In genomic region chr14:99394602-99395001, GRCh38 we compare ENCODE assay signal across 23 cellular contexts.
"Had no signal": no experiment of that assay in that cellular context is flagged by ENCODE, and none has a peak within 500 bp of the region (broad histone marks: within the 10 kb centered on the region; RNA-seq: fewer than 3 reads in every experiment).

No MANE protein-coding gene starts in this region.

- H3K4me1 Mint-ChIP-seq: activated B cell treated with CpG ODN at 0.5 μM for 24 hours; activated naive CD4-positive, alpha-beta T cell treated with anti-CD3 and anti-CD28 coated beads, Interleukin-2, amount 10 ng/mL, durations not matched to agents 7 days and 5 days had no signal

- H3K4me3 Mint-ChIP-seq: activated B cell treated with CpG ODN at 0.5 μM for 24 hours; activated CD4-positive, alpha-beta T cell treated with anti-CD3 and anti-CD28 coated beads for 36 hours; activated naive CD4-positive, alpha-beta T cell treated with anti-CD3 and anti-CD28 coated beads, Interleukin-2, amount 10 ng/mL, durations not matched to agents 7 days and 5 days; brain; mesothelial cell of epicardium; naive thymus-derived CD8-positive, alpha-beta T cell; stimulated activated naive CD8-positive, alpha-beta T cell treated with anti-CD3 and anti-CD28 coated beads, Interleukin-15, Interleukin-2, amounts not matched to agents 100 ng/mL and 50 ng/mL, for 24 hours; T-helper 2 cell treated with Interferon-gamma antibody and Interleukin-4, amounts not matched to agents 5 μg/mL and 100 μg/mL, for 36 hours had no signal

- H3K4me3 ChIP-seq: left lung, lung, ovary, prostate gland, right atrium auricular region, thyroid gland had no signal

- H3K4me1 ChIP-seq: foreskin keratinocyte, prostate gland, right atrium auricular region had no signal

- DNase-seq: activated B cell treated with CpG ODN at 0.5 μM for 24 hours; activated CD4-positive, alpha-beta T cell treated with anti-CD3 and anti-CD28 coated beads for 36 hours; activated CD4-positive, alpha-beta T cell treated with anti-CD3 and anti-CD28 coated beads, Interleukin-2, amount 50 U/mL, for 48 hours; activated naive CD4-positive, alpha-beta T cell treated with anti-CD3 and anti-CD28 coated beads, Interleukin-2, amount 10 ng/mL, durations not matched to agents 7 days and 5 days; activated T-cell treated with anti-CD3 and anti-CD28 coated beads, Interleukin-2, amount 50 U/mL, for 48 hours; anterior cingulate cortex; erythroblast; foreskin keratinocyte; kidney glomerular epithelial cell; left lung; naive thymus-derived CD8-positive, alpha-beta T cell; ovary; stimulated activated CD4-positive, alpha-beta T cell treated with anti-CD3 and anti-CD28 coated beads, Interleukin-4, amount 100 ng/mL, for 24 hours; substantia nigra; thyroid gland had no signal

- H3K27me3 Mint-ChIP-seq: activated B cell treated with CpG ODN at 0.5 μM for 24 hours; activated CD4-positive, alpha-beta T cell treated with anti-CD3 and anti-CD28 coated beads for 36 hours; activated naive CD4-positive, alpha-beta T cell treated with anti-CD3 and anti-CD28 coated beads, Interleukin-2, amount 10 ng/mL, durations not matched to agents 7 days and 5 days; naive thymus-derived CD8-positive, alpha-beta T cell; stimulated activated naive CD8-positive, alpha-beta T cell treated with anti-CD3 and anti-CD28 coated beads, Interleukin-15, Interleukin-2, amounts not matched to agents 100 ng/mL and 50 ng/mL, for 24 hours had no signal

- H3K27me3 ChIP-seq: foreskin keratinocyte, left lung, neutrophil, ovary, right atrium auricular region, thyroid gland had no signal

- H3K27ac Mint-ChIP-seq: activated B cell treated with CpG ODN at 0.5 μM for 24 hours; activated CD4-positive, alpha-beta T cell treated with anti-CD3 and anti-CD28 coated beads for 36 hours; activated naive CD4-positive, alpha-beta T cell treated with anti-CD3 and anti-CD28 coated beads, Interleukin-2, amount 10 ng/mL, durations not matched to agents 7 days and 5 days; mesothelial cell of epicardium; stimulated activated naive CD8-positive, alpha-beta T cell treated with anti-CD3 and anti-CD28 coated beads, Interleukin-15, Interleukin-2, amounts not matched to agents 100 ng/mL and 50 ng/mL, for 24 hours; T-helper 2 cell treated with Interferon-gamma antibody and Interleukin-4, amounts not matched to agents 5 μg/mL and 100 μg/mL, for 36 hours had no signal

- ATAC-seq: activated CD4-positive, alpha-beta T cell treated with anti-CD3 and anti-CD28 coated beads for 36 hours; foreskin keratinocyte; left lung; naive thymus-derived CD8-positive, alpha-beta T cell had no signal

- H3K27ac ChIP-seq: foreskin keratinocyte, left lung, neutrophil, ovary, prostate gland, right atrium auricular region, thyroid gland had no signal

- H3K36me3 ChIP-seq: ovary had no signal

- H3K9me3 Mint-ChIP-seq: activated B cell treated with CpG ODN at 0.5 μM for 24 hours; activated naive CD4-positive, alpha-beta T cell treated with anti-CD3 and anti-CD28 coated beads, Interleukin-2, amount 10 ng/mL, durations not matched to agents 7 days and 5 days; mesothelial cell of epicardium; naive thymus-derived CD8-positive, alpha-beta T cell; stimulated activated naive CD8-positive, alpha-beta T cell treated with anti-CD3 and anti-CD28 coated beads, Interleukin-15, Interleukin-2, amounts not matched to agents 100 ng/mL and 50 ng/mL, for 24 hours; T-helper 2 cell treated with Interferon-gamma antibody and Interleukin-4, amounts not matched to agents 5 μg/mL and 100 μg/mL, for 36 hours had no signal

- H3K9me3 ChIP-seq: left lung, neutrophil, ovary, prostate gland, right atrium auricular region, thyroid gland had no signal
